8 cellular contexts compared by ENCODE assay signal in genomic region chr6:148973809-148974208, GRCh38.
DNase-seq lines count a peak whose midpoint lies in the region; ATAC-seq, FAIRE-seq and TF ChIP-seq lines count a peak whose summit lies in the region.

No MANE protein-coding gene starts in this region.

- H3K4me1 Mint-ChIP-seq in WTC11 = peaks cover 60% of the 10 kb centered on the region

- H3K4me3 Mint-ChIP-seq in WTC11 = peak overlapping the region; percentile 5; the same call in 1 of the 2 replicates

- ATAC-seq in WTC11 (no peak), GM19324 (IDR thresholded peaks at IDR 0.05; ENCODE audit: low FRiP score, unreplicated experiment) (no peak), HG03442 (IDR thresholded peaks at IDR 0.05; ENCODE audit: unreplicated experiment) (no peak)

- no peak for TF ChIP-seq POLR2A in H54 (IDR thresholded peaks at IDR 0.05; ENCODE audit: low read depth, low read length)

- CTCF ChIA-PET in WTC11 (lab: Charles Lee) = interaction anchor here (1.1 to 7.7 kb wide), 3 partner anchors 34 to 414 kb away, joined by 3 to 40 read pairs (median 8); no protein-coding TSS in a partner anchor

- H3K27ac Mint-ChIP-seq in WTC11 = peak overlapping the region; percentile 76

- FAIRE-seq in H54 (lab: Jason Lieb, UNC) = no peak

- DNase-seq in AG20443 (ENCODE audit: low spot score) (peak; percentile 64), HuH-7 (ENCODE audit: low spot score) (peak; percentile 34), WTC11 (ENCODE audit: low spot score) (no peak), kidney tubule cell (ENCODE audit: low spot score) (peak; percentile 35), H54 (ENCODE audit: insufficient read length, low spot score) (no peak)
- no peak for DNase-seq in activated CD8-positive, alpha-beta memory T cell treated with anti-CD3 and anti-CD28 coated beads for 24 hours

- POLR2A ChIA-PET in WTC11 (lab: Charles Lee) = no interaction called here

- H3K36me3 Mint-ChIP-seq in WTC11 = peaks cover 21% of the 10 kb centered on the region

- 0 out of 2 replicates have a peak, but pooled peaks cover 3% of the 10 kb centered on the region for H3K9me3 Mint-ChIP-seq in WTC11

- no peak for TF ChIP-seq CTCF in WTC11 (IDR thresholded peaks at IDR 0.05)

- no peaks in the 10 kb centered on the region for H3K27me3 Mint-ChIP-seq in WTC11 (ENCODE audit: low read depth)

TF ChIP-seq in WTC11, 78 proteins besides CTCF, POLR2A, EP300 and RAD21 (continues in another document):
- TF ChIP-seq ZNF232 (CRISPR knock-in tag; IDR thresholded peaks at IDR 0.05) (no peak), STAT6 (CRISPR knock-in tag; conservative IDR thresholded peaks at IDR 0.05; ENCODE audit: low read depth) (no peak), AFF4 (CRISPR knock-in tag; IDR thresholded peaks at IDR 0.05; ENCODE audit: borderline replicate concordance) (no peak), GRHL2 (CRISPR knock-in tag; IDR thresholded peaks at IDR 0.05; ENCODE audit: insufficient replicate concordance, severe bottlenecking) (no peak), PRDM15 (CRISPR knock-in tag; IDR thresholded peaks at IDR 0.05) (no peak), ESRRA (CRISPR knock-in tag; IDR thresholded peaks at IDR 0.05; ENCODE audit: borderline replicate concordance) (no peak), SOX15 (CRISPR knock-in tag; IDR thresholded peaks at IDR 0.05) (no peak), HMGXB4 (CRISPR knock-in tag; IDR thresholded peaks at IDR 0.05) (no peak), TEAD1 (CRISPR knock-in tag; IDR thresholded peaks at IDR 0.05) (no peak), RELA (CRISPR knock-in tag; IDR thresholded peaks at IDR 0.05; ENCODE audit: borderline replicate concordance) (no peak), E2F1 (CRISPR knock-in tag; IDR thresholded peaks at IDR 0.05) (no peak), NR1H2 (CRISPR knock-in tag; IDR thresholded peaks at IDR 0.05) (no peak), ZNF423 (CRISPR knock-in tag; IDR thresholded peaks at IDR 0.05) (no peak)
- TF ChIP-seq, protein P1, sequence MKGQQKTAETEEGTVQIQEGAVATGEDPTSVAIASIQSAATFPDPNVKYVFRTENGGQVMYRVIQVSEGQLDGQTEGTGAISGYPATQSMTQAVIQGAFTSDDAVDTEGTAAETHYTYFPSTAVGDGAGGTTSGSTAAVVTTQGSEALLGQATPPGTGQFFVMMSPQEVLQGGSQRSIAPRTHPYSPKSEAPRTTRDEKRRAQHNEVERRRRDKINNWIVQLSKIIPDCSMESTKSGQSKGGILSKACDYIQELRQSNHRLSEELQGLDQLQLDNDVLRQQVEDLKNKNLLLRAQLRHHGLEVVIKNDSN (CRISPR knock-in tag; IDR thresholded peaks at IDR 0.05) = no peak
- TF ChIP-seq, protein P2, sequence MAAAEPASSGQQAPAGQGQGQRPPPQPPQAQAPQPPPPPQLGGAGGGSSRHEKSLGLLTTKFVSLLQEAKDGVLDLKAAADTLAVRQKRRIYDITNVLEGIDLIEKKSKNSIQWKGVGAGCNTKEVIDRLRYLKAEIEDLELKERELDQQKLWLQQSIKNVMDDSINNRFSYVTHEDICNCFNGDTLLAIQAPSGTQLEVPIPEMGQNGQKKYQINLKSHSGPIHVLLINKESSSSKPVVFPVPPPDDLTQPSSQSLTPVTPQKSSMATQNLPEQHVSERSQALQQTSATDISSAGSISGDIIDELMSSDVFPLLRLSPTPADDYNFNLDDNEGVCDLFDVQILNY (CRISPR knock-in tag; IDR thresholded peaks at IDR 0.05) = no peak

Comparison
In these comparisons a context has a peak if more than half of its experiments do, and no peak if none do; other contexts are left out.
1. DNase-seq: peak in AG20443 (single experiment), HuH-7 (single experiment) and kidney tubule cell (single experiment); none in WTC11 (single experiment), H54 (single experiment) and activated CD8-positive, alpha-beta memory T cell treated with anti-CD3 and anti-CD28 coated beads for 24 hours (single experiment).